ENCODE assay signal across 21 cellular contexts in genomic region chr4:1196421-1197183, GRCh38. TPM values are rescaled to one million over a fixed set of nuclear protein-coding genes. Genes with fewer than 3 reads are reported as not detected.
A peak's percentile ranks its signal among the peaks of the same experiment; 100 is the strongest.
DNase-seq lines count a peak whose midpoint lies in the region; ATAC-seq and TF ChIP-seq lines count a peak whose summit lies in the region.
"Had no signal": no experiment of that assay in that cellular context is flagged by ENCODE, and none has a peak within 500 bp of the region (broad histone marks: within the 10 kb centered on the region; RNA-seq: fewer than 3 reads in every experiment).

No MANE protein-coding gene starts in this region.

- intact Hi-C loops in posterior vena cava (cut with DNase I) = no loop called here

- TF ChIP-seq CTCF in glutamatergic neuron (IDR thresholded peaks at IDR 0.05; ENCODE audit: partially characterized antibody, unreplicated experiment) = no peak

- H3K36me3 Mint-ChIP-seq in activated CD8-positive, alpha-beta memory T cell treated with anti-CD3 and anti-CD28 coated beads, Interleukin-2, amount 10 ng/mL, durations not matched to agents 7 days and 5 days = peaks cover 26% of the 10 kb centered on the region
- H3K36me3 Mint-ChIP-seq in glutamatergic neuron (ENCODE audit: unreplicated experiment) = no peaks in the 10 kb centered on the region

- DNase-seq in activated CD8-positive, alpha-beta memory T cell treated with anti-CD3 and anti-CD28 coated beads, Interleukin-2, amount 10 ng/mL, durations not matched to agents 7 days and 5 days = peak; percentile 39
- no peak for DNase-seq in activated CD8-positive, alpha-beta memory T cell treated with anti-CD3 and anti-CD28 coated beads for 24 hours
- DNase-seq in H7 (peak; percentile 52), glutamatergic neuron (no peak), posterior vena cava (ENCODE audit: low spot score) (peak; percentile 68), T-helper 9 cell (no peak), NCI-H1105 (lab: John Stamatoyannopoulos, UW) (no peak)
- DNase-seq: ACHN; activated naive CD4-positive, alpha-beta T cell treated with anti-CD3 and anti-CD28 coated beads, Interleukin-2, amount 10 ng/mL, durations not matched to agents 7 days and 5 days; CD4-positive, alpha-beta T cell; cortex of kidney; foreskin melanocyte; MG63; naive thymus-derived CD4-positive, alpha-beta T cell; NCI-H1694 treated with DMSO at 0.1 percent for 48 hours; NK-92 treated with Interleukin-12 subunit alpha and Interleukin-12 subunit beta, amount 100 ng/mL, for 24 hours; stimulated activated CD4-positive, alpha-beta T cell treated with anti-CD3 and anti-CD28 coated beads, Interleukin-12 subunit alpha, Interleukin-12 subunit beta, amount 100 ng/mL, for 4 hours; stimulated activated naive CD4-positive, alpha-beta T cell treated with Interleukin-2 at 50 U/mL for 16 hours; T-helper 1 cell had no signal

- H3K4me3 ChIP-seq in H7 (ENCODE audit: insufficient read depth, low read depth, low read length) = no peak overlapping the region
- H3K4me3 ChIP-seq: MG63, upper lobe of left lung had no signal

- H3K4me3 Mint-ChIP-seq in activated CD8-positive, alpha-beta memory T cell treated with anti-CD3 and anti-CD28 coated beads, Interleukin-2, amount 10 ng/mL, durations not matched to agents 7 days and 5 days = no peak overlapping the region
- peak overlapping the region; percentile 52 for H3K4me3 Mint-ChIP-seq in glutamatergic neuron (ENCODE audit: unreplicated experiment)
- H3K4me3 Mint-ChIP-seq: activated naive CD4-positive, alpha-beta T cell treated with anti-CD3 and anti-CD28 coated beads, Interleukin-2, amount 10 ng/mL, durations not matched to agents 7 days and 5 days; CD4-positive, alpha-beta T cell; naive thymus-derived CD4-positive, alpha-beta T cell had no signal

- peaks cover 17% of the 10 kb centered on the region for H3K4me1 Mint-ChIP-seq in activated CD8-positive, alpha-beta memory T cell treated with anti-CD3 and anti-CD28 coated beads, Interleukin-2, amount 10 ng/mL, durations not matched to agents 7 days and 5 days
- H3K4me1 Mint-ChIP-seq in glutamatergic neuron (ENCODE audit: low read depth, unreplicated experiment) = peaks cover 16% of the 10 kb centered on the region

- no peaks in the 10 kb centered on the region for H3K27me3 ChIP-seq in H7 (ENCODE audit: control insufficient read depth, insufficient read depth, low read length)
- H3K27me3 ChIP-seq: MG63, upper lobe of left lung had no signal

- no peaks in the 10 kb centered on the region for H3K9me3 Mint-ChIP-seq in activated CD8-positive, alpha-beta memory T cell treated with anti-CD3 and anti-CD28 coated beads, Interleukin-2, amount 10 ng/mL, durations not matched to agents 7 days and 5 days (ENCODE audit: low read depth)
- H3K9me3 Mint-ChIP-seq in glutamatergic neuron (ENCODE audit: unreplicated experiment) = peaks cover 10% of the 10 kb centered on the region
- H3K9me3 Mint-ChIP-seq: activated naive CD4-positive, alpha-beta T cell treated with anti-CD3 and anti-CD28 coated beads, Interleukin-2, amount 10 ng/mL, durations not matched to agents 7 days and 5 days; CD4-positive, alpha-beta T cell; naive thymus-derived CD4-positive, alpha-beta T cell had no signal

- ATAC-seq in activated CD8-positive, alpha-beta memory T cell treated with anti-CD3 and anti-CD28 coated beads, Interleukin-2, amount 10 ng/mL, durations not matched to agents 7 days and 5 days = no peak
- no peak for ATAC-seq in GM21825 (IDR thresholded peaks at IDR 0.05; ENCODE audit: unreplicated experiment)
- ATAC-seq: naive thymus-derived CD4-positive, alpha-beta T cell had no signal

- H3K27ac Mint-ChIP-seq in activated CD8-positive, alpha-beta memory T cell treated with anti-CD3 and anti-CD28 coated beads, Interleukin-2, amount 10 ng/mL, durations not matched to agents 7 days and 5 days = no peak overlapping the region
- peak overlapping the region; percentile 30 for H3K27ac Mint-ChIP-seq in glutamatergic neuron (ENCODE audit: unreplicated experiment)
- H3K27ac Mint-ChIP-seq: CD4-positive, alpha-beta T cell had no signal

- CTCF ChIA-PET in activated CD8-positive, alpha-beta memory T cell treated with anti-CD3 and anti-CD28 coated beads, Interleukin-2, amount 10 ng/mL, durations not matched to agents 7 days and 5 days (lab: Charles Lee) = interaction anchor here (1.3 kb wide), 1 partner anchor 21 kb away, joined by 5 read pairs; no protein-coding TSS in a partner anchor

- no peaks in the 10 kb centered on the region for H3K36me3 ChIP-seq in H7 (replicated peaks; ENCODE audit: control insufficient read depth, insufficient read depth, low read length)

- H3K27me3 Mint-ChIP-seq in activated CD8-positive, alpha-beta memory T cell treated with anti-CD3 and anti-CD28 coated beads, Interleukin-2, amount 10 ng/mL, durations not matched to agents 7 days and 5 days = no peaks in the 10 kb centered on the region
- peaks cover 6% of the 10 kb centered on the region for H3K27me3 Mint-ChIP-seq in glutamatergic neuron (ENCODE audit: unreplicated experiment)
- H3K27me3 Mint-ChIP-seq: CD4-positive, alpha-beta T cell; naive thymus-derived CD4-positive, alpha-beta T cell had no signal

RNA-seq across cellular contexts. Expression of gene SPON2, which starts 24.2 kb away (rescaled TPM):
- 10 to 100 TPM; 11.7 to 28.0 TPM for total RNA-seq in activated CD8-positive, alpha-beta memory T cell treated with anti-CD3 and anti-CD28 coated beads, Interleukin-2, amount 10 ng/mL, durations not matched to agents 7 days and 5 days
- total RNA-seq in H7 (2014; rRNA removed; shearing (Covaris generic)) = 0.62 and 2.5 TPM in 2 replicates
- 769 TPM for total RNA-seq in glutamatergic neuron (ENCODE audit: unreplicated experiment)
- total RNA-seq in posterior vena cava = 10 to 100 TPM; 18.1 to 63.3 TPM

RNA-seq across cellular contexts. Expression of gene CTBP1, which starts 52.3 kb away (rescaled TPM):
- 100 to 1,000 TPM; 193 to 250 TPM for total RNA-seq in activated CD8-positive, alpha-beta memory T cell treated with anti-CD3 and anti-CD28 coated beads, Interleukin-2, amount 10 ng/mL, durations not matched to agents 7 days and 5 days
- total RNA-seq in H7 (2014; rRNA removed; shearing (Covaris generic)) = 267 and 360 TPM in 2 replicates
- 302 TPM for total RNA-seq in glutamatergic neuron (ENCODE audit: unreplicated experiment)
- total RNA-seq in posterior vena cava = 100 to 1,000 TPM; 109 to 113 TPM

Comparison
In these comparisons a context has a peak if more than half of its experiments do, and no peak if none do; other contexts are left out.
1. DNase-seq: peak in activated CD8-positive, alpha-beta memory T cell treated with anti-CD3 and anti-CD28 coated beads, Interleukin-2, amount 10 ng/mL, durations not matched to agents 7 days and 5 days (single experiment), H7 (single experiment) and posterior vena cava (single experiment); none in activated CD8-positive, alpha-beta memory T cell treated with anti-CD3 and anti-CD28 coated beads for 24 hours (single experiment), glutamatergic neuron (single experiment), T-helper 9 cell (single experiment) and NCI-H1105 (single experiment).
2. RNA of gene SPON2, which starts 24.2 kb away (total RNA-seq): 769 TPM in glutamatergic neuron (single experiment); 18.1 to 63.3 TPM in posterior vena cava, 11.7 to 28.0 TPM in activated CD8-positive, alpha-beta memory T cell treated with anti-CD3 and anti-CD28 coated beads, Interleukin-2, amount 10 ng/mL, durations not matched to agents 7 days and 5 days and 0.62 to 2.5 TPM in H7; every median in the first group is over 10 times any median in the second.